In the genomic region with DNA sequence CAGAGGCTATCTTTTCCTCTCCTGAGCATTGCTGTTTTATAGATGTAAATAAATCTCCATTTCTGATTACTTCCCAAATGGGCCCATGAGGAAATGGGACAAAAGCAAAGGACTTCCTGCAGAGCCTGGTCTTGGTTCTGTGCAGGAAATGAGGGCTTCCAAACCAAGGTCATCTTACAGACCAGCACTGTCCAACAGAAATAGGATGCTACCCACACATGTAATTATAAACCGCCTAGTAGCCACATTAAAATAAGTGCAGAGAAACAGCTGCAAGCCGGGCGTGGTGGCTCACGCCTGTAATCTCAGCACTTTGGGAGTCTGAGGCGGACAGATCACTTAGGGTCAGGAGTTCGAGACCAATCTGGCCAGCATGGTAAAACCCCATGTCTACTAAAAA, we compare ENCODE assay signal across 24 cellular contexts.
"Had no signal": no experiment of that assay in that cellular context is flagged by ENCODE, and none has a peak within 500 bp of the region (broad histone marks: within the 10 kb centered on the region; RNA-seq: fewer than 3 reads in every experiment).

No MANE protein-coding gene starts in this region.

- H3K27me3 Mint-ChIP-seq: activated B cell treated with CpG ODN at 0.5 μM for 24 hours; activated CD4-positive, alpha-beta memory T cell treated with anti-CD3 and anti-CD28 coated beads, Interleukin-2, amount 10 ng/mL, durations not matched to agents 7 days and 5 days; activated naive CD8-positive, alpha-beta T cell; T-cell had no signal

- H3K4me3 Mint-ChIP-seq: activated B cell treated with CpG ODN at 0.5 μM for 24 hours; activated CD4-positive, alpha-beta memory T cell treated with anti-CD3 and anti-CD28 coated beads, Interleukin-2, amount 10 ng/mL, durations not matched to agents 7 days and 5 days; activated naive CD8-positive, alpha-beta T cell; T-cell had no signal

- H3K27me3 ChIP-seq: brain microvascular endothelial cell, cardiac muscle cell had no signal

- H3K36me3 Mint-ChIP-seq: T-cell had no signal

- H3K9me3 Mint-ChIP-seq: activated B cell treated with CpG ODN at 0.5 μM for 24 hours; activated CD4-positive, alpha-beta memory T cell treated with anti-CD3 and anti-CD28 coated beads, Interleukin-2, amount 10 ng/mL, durations not matched to agents 7 days and 5 days; T-cell had no signal

- H3K36me3 ChIP-seq: cardiac muscle cell had no signal

- ATAC-seq: T-cell had no signal

- DNase-seq: activated B cell treated with CpG ODN at 0.5 μM for 24 hours; activated CD4-positive, alpha-beta memory T cell treated with anti-CD3 and anti-CD28 coated beads, Interleukin-2, amount 10 ng/mL, durations not matched to agents 7 days and 5 days; activated CD4-positive, alpha-beta T cell treated with anti-CD3 and anti-CD28 coated beads for 1 hour; activated CD4-positive, alpha-beta T cell treated with anti-CD3 and anti-CD28 coated beads, Interleukin-2, amount 50 U/mL, for 1 hour; activated effector memory CD4-positive, alpha-beta T cell treated with anti-CD3 and anti-CD28 coated beads, Interleukin-2, amount 50 U/mL, for 16 hours; activated naive CD4-positive, alpha-beta T cell treated with Interleukin-2 at 50 U/mL for 16 hours; activated T-cell treated with anti-CD3 and anti-CD28 coated beads for 4 hours; amygdala; brain microvascular endothelial cell; Karpas-422; NCI-H1048; NCI-H1417; NCI-H1930; NCI-H2171; NCI-H2227 treated with DMSO at 0.1 percent for 48 hours; NCI-H526; SIG-M5; T-cell; T-helper 2 cell; T1000 had no signal

- H3K27ac ChIP-seq: brain microvascular endothelial cell, cardiac muscle cell, SK-N-MC had no signal

- H3K4me3 ChIP-seq: cardiac muscle cell, K562, SK-N-MC had no signal

- H3K27ac Mint-ChIP-seq: activated B cell treated with CpG ODN at 0.5 μM for 24 hours; activated CD4-positive, alpha-beta memory T cell treated with anti-CD3 and anti-CD28 coated beads, Interleukin-2, amount 10 ng/mL, durations not matched to agents 7 days and 5 days; activated naive CD8-positive, alpha-beta T cell had no signal
